18 cellular contexts compared by ENCODE assay signal in genomic region chr6:33716379-33716778, GRCh38. TPM values are rescaled to one million over a fixed set of nuclear protein-coding genes. Genes with fewer than 3 reads are reported as not detected.
DNase-seq lines count a peak whose midpoint lies in the region; ATAC-seq, FAIRE-seq and TF ChIP-seq lines count a peak whose summit lies in the region.
"Had no signal": no experiment of that assay in that cellular context is flagged by ENCODE, and none has a peak within 500 bp of the region (broad histone marks: within the 10 kb centered on the region; RNA-seq: fewer than 3 reads in every experiment).

No MANE protein-coding gene starts in this region.

- H3K4me1 ChIP-seq in K562 (replicated peaks in 1 of 2; ENCODE audit: control insufficient read depth in 2 of 2, insufficient read depth in 2 of 2, low read length in 2 of 2) (peaks cover 4% of the 10 kb centered on the region in 2 experiments; a peak in 4 of 5 replicates), mesendoderm (ENCODE audit: control insufficient read depth, low read depth, low read length) (no peaks in the 10 kb centered on the region), testis (peaks cover 7% of the 10 kb centered on the region)
- H3K4me1 ChIP-seq: parathyroid adenoma had no signal

- FAIRE-seq in K562 (lab: Jason Lieb, UNC), result no peak
- FAIRE-seq: D721Med had no signal

- H3K36me3 ChIP-seq in K562 (ENCODE audit: control insufficient read depth, insufficient read depth, low read length) (no peaks in the 10 kb centered on the region), mesendoderm (ENCODE audit: control insufficient read depth, insufficient read depth, low read length) (no peaks in the 10 kb centered on the region), testis (ENCODE audit: low read depth, missing control alignments) (no peaks in the 10 kb centered on the region)
- H3K36me3 ChIP-seq: HAP-1 had no signal

- no peak overlapping the region for H3K23ac ChIP-seq in mesendoderm (ENCODE audit: low read length)

- no peak overlapping the region for H3K4me3 ChIP-seq in K562
- H3K4me3 ChIP-seq in mesendoderm (ENCODE audit: low read length), result no peak overlapping the region
- H3K4me3 ChIP-seq in testis, result no peak overlapping the region
- H3K4me3 ChIP-seq: HAP-1, smooth muscle cell had no signal

- no peak overlapping the region for H4K5ac ChIP-seq in mesendoderm (ENCODE audit: low read length)

- H3K18ac ChIP-seq in mesendoderm (ENCODE audit: low read length), result no peak overlapping the region

- H3K9me3 ChIP-seq in K562 (replicated peaks; ENCODE audit: control insufficient read depth, insufficient read depth, low read depth, low read length) (no peaks in the 10 kb centered on the region), testis (no peaks in the 10 kb centered on the region)
- H3K9me3 ChIP-seq: HAP-1 had no signal

- H2BK15ac ChIP-seq in mesendoderm (replicated peaks; ENCODE audit: low read depth), result no peak overlapping the region

- H3K9ac ChIP-seq in K562 (ENCODE audit: insufficient read depth in 1 of 2, low read depth in 2 of 2, low read length in 2 of 2) (no peak overlapping the region), mesendoderm (ENCODE audit: low read length) (no peak overlapping the region)
- H3K9ac ChIP-seq: parathyroid adenoma had no signal

- 21% methylated on average over 6 of the region's 7 CpGs for WGBS in K562 (ENCODE audit: insufficient coverage, low coverage, missing lambda C conversion rate)
- no CpG with 5 or more reads among the region's 7 CpGs for WGBS in mesendoderm (ENCODE audit: extremely low coverage, insufficient coverage, low lambda C conversion rate)
- whole genome bisulfite sequencing in testis, 2 donors, result 91 to 92% methylated on average over 5 to 7 of the region's 7 CpGs

- no peak overlapping the region for H4K8ac ChIP-seq in mesendoderm (ENCODE audit: low read depth, low read length)

- no peaks in the 10 kb centered on the region for H3K9me1 ChIP-seq in K562 (ENCODE audit: control insufficient read depth, insufficient read depth, low read length)

- H3K4me2 ChIP-seq in K562 (ENCODE audit: insufficient read depth, low read length), result no peak overlapping the region
- no peak overlapping the region for H3K4me2 ChIP-seq in mesendoderm (ENCODE audit: low read length)
- H3K4me2 ChIP-seq: smooth muscle cell had no signal

- H3K27me3 ChIP-seq in K562 (ENCODE audit: control insufficient read depth in 2 of 2, insufficient read depth in 2 of 2, low read length in 2 of 2), result peaks cover 26 to 43% of the 10 kb centered on the region in 2 experiments
- no peaks in the 10 kb centered on the region for H3K27me3 ChIP-seq in mesendoderm (ENCODE audit: insufficient read depth, low read length, poor library complexity)
- H3K27me3 ChIP-seq in testis, result no peaks in the 10 kb centered on the region
- H3K27me3 ChIP-seq: foreskin keratinocyte had no signal

- no peaks in the 10 kb centered on the region for H3K79me2 ChIP-seq in K562 (ENCODE audit: control insufficient read depth, insufficient read depth, low read length)
- H3K79me2 ChIP-seq in mesendoderm (ENCODE audit: control insufficient read depth, insufficient read depth, low read length), result no peaks in the 10 kb centered on the region
- H3K79me2 ChIP-seq: parathyroid adenoma had no signal

- no peak overlapping the region for H2BK5ac ChIP-seq in mesendoderm (ENCODE audit: low read length)

- no peak overlapping the region for H3K27ac ChIP-seq in K562 (ENCODE audit: extremely low read depth, low read depth, low read length)
- H3K27ac ChIP-seq in mesendoderm (ENCODE audit: low read depth, low read length), result no peak overlapping the region
- H3K27ac ChIP-seq in testis, result no peak overlapping the region
- H3K27ac ChIP-seq: foreskin keratinocyte, parathyroid adenoma had no signal

- no peak overlapping the region for H3K56ac ChIP-seq in mesendoderm (ENCODE audit: low read length)

- H3K4ac ChIP-seq in mesendoderm (ENCODE audit: low read depth, low read length), result no peak overlapping the region

- TF ChIP-seq RAD21 in K562 (CRISPR knock-in tag; conservative IDR thresholded peaks at IDR 0.05 in 1 of 2, IDR thresholded peaks at IDR 0.05 in 1 of 2), result no peak

- in situ Hi-C loops in K562 (cut with MboI), result no loop called here

- CTCF ChIA-PET in K562 (lab: Yijun Ruan, JAX; ENCODE audit: low intra/inter-chr PET ratio), result no interaction called here

- H2BK120ac ChIP-seq in mesendoderm (ENCODE audit: low read depth, low read length), result no peak overlapping the region

- H2AK5ac ChIP-seq in mesendoderm (ENCODE audit: low read length), result no peak overlapping the region

- no peaks in the 10 kb centered on the region for H4K20me1 ChIP-seq in K562 (replicated peaks; ENCODE audit: control insufficient read depth, insufficient read depth, low read length)

- no peak for TF ChIP-seq POLR2A in K562 (conservative IDR thresholded peaks at IDR 0.05)
- no peak for TF ChIP-seq POLR2A in testis (IDR thresholded peaks at IDR 0.05)

- TF ChIP-seq EP300 in K562 (IDR thresholded peaks at IDR 0.05; ENCODE audit: low read length), result no peak

- no TSS peak for BruUV-seq in K562 (replicated peaks; lab: Mats Ljungman, UMichigan)

- ATAC-seq in K562 (no peak), HG02973 (IDR thresholded peaks at IDR 0.05; ENCODE audit: unreplicated experiment) (no peak), HG02642 (IDR thresholded peaks at IDR 0.05; ENCODE audit: poor library complexity, unreplicated experiment) (no peak), GM21723 (IDR thresholded peaks at IDR 0.05; ENCODE audit: unreplicated experiment) (no peak)
- ATAC-seq: Panc1 had no signal

- POLR2A ChIA-PET in K562 (lab: Yijun Ruan, JAX), result no interaction called here

- intact Hi-C loops in K562 (cut with micrococcal nuclease) (no loop called here), testis (cut with DNase I; ENCODE audit: low total_unique reads) (no loop called here)

- H2AFZ ChIP-seq in K562 (ENCODE audit: low read depth, low read length), result no peak overlapping the region
- H2AFZ ChIP-seq: parathyroid adenoma had no signal

- TF ChIP-seq CTCF in K562 (IDR thresholded peaks at IDR 0.05 in 2 of 3, conservative IDR thresholded peaks at IDR 0.05 in 1 of 3; ENCODE audit: insufficient read depth in 2 of 3, low read depth in 1 of 3, low read length in 3 of 3), result no peak
- TF ChIP-seq CTCF in testis (IDR thresholded peaks at IDR 0.05), result no peak

- DNase-seq in DMS153 treated with DMSO at 0.1 percent for 48 hours (lab: John Stamatoyannopoulos, UW; ENCODE audit: unreplicated experiment), result peak; percentile 37
- DNase-seq in NCI-H2029 (lab: John Stamatoyannopoulos, UW), result peak; percentile 96
- no peak for DNase-seq in K562 (ENCODE audit: extremely low read depth in 1 of 4, low spot score in 3 of 4)
- peak; percentile 69 for DNase-seq in mesendoderm
- no peak for DNase-seq in testis
- DNase-seq: activated naive CD4-positive, alpha-beta T cell treated with Interleukin-2 at 50 U/mL for 16 hours; effector CD8-positive, alpha-beta T cell; midbrain; NCI-H446 had no signal

- no peaks in the 10 kb centered on the region for H3K79me1 ChIP-seq in mesendoderm (ENCODE audit: low read length)

TF ChIP-seq in K562, 482 proteins besides CTCF, POLR2A, EP300 and RAD21 (continues in another document):
- TF ChIP-seq IRF2 (CRISPR knock-in tag; IDR thresholded peaks at IDR 0.05), result no peak
- no peak for TF ChIP-seq CCAR2 (IDR thresholded peaks at IDR 0.05; ENCODE audit: low read depth, low read length)
- TF ChIP-seq ZNF12 (CRISPR knock-in tag; IDR thresholded peaks at IDR 0.05), result no peak

RNA-seq across cellular contexts. Expression of gene UQCC2, which starts 4.9 kb away (rescaled TPM):
- total RNA-seq in K562 (2011; cell fraction: chromatin; rRNA removed; ENCODE audit: low replicate concordance), result 19.9 and 36.1 TPM in 2 replicates
- 29.5 and 31.9 TPM in 2 replicates for total RNA-seq in K562 (2011; cell fraction: nucleolus; rRNA removed)
- total RNA-seq in K562 (2011; cell fraction: nucleoplasm; rRNA removed), result 27.8 and 33.5 TPM in 2 replicates
- total RNA-seq in K562 (2014; rRNA removed) (63.3 and 92.9 TPM in 2 replicates), K562 (2014; rRNA removed; fragmentation: Illumina TruSeq; extraction: Trizol) (140 and 158 TPM in 2 replicates), K562 (2015; rRNA removed; fragmentation: Illumina TruSeq; extraction: Trizol) (113 and 133 TPM in 2 replicates), K562 (2021) (161 and 179 TPM in 2 replicates), testis (10 to 100 TPM; 18.1 to 36.2 TPM)
- polyA plus RNA-seq in K562 (2011; rRNA removed) (128 and 161 TPM in 2 replicates), K562 (2014; fragmentation: Illumina TruSeq; extraction: Trizol) (110 and 119 TPM in 2 replicates), K562 (2014; fragmentation: Nextera tagmentation; extraction: Ambion mirVana) (100 to 1,000 TPM; 832 to 927 TPM), K562 (2014; rRNA removed) (58.5 and 98.3 TPM in 2 replicates), testis (ENCODE audit: insufficient read depth, low read depth, low replicate concordance) (119 TPM)
- polyA plus RNA-seq in K562 (2011; cell fraction: cytosol; rRNA removed), result 49.2 and 81.5 TPM in 2 replicates
- polyA plus RNA-seq in K562 (2011; cell fraction: nucleus; rRNA removed), result 67.5 and 72.8 TPM in 2 replicates
- 166 and 322 TPM in 2 replicates for polyA plus RNA-seq in K562 (2012)
- 17.7 and 23.0 TPM in 2 replicates for polyA minus RNA-seq in K562 (2011; rRNA and poly(A)+ RNA removed)
- 19.1 and 24.0 TPM in 2 replicates for polyA minus RNA-seq in K562 (2011; cell fraction: cytosol; rRNA and poly(A)+ RNA removed)
- 17.8 and 17.9 TPM in 2 replicates for polyA minus RNA-seq in K562 (2011; cell fraction: nucleus; rRNA and poly(A)+ RNA removed)
- 90.1 TPM for polyA plus RNA-seq in mesendoderm (2013, experiment 1 of 2)
- polyA plus RNA-seq in mesendoderm (2013, experiment 2 of 2), result 91.4 TPM

RNA-seq across cellular contexts. Expression of gene IP6K3, which starts 30.3 kb away (rescaled TPM):
- not detected in 2 replicates for total RNA-seq in K562 (2011; cell fraction: chromatin; rRNA removed; ENCODE audit: low replicate concordance)
- not detected in 2 replicates for total RNA-seq in K562 (2011; cell fraction: nucleolus; rRNA removed)
- not detected in 2 replicates for total RNA-seq in K562 (2011; cell fraction: nucleoplasm; rRNA removed)
- total RNA-seq in K562 (2014; rRNA removed) (not detected in 2 replicates), K562 (2014; rRNA removed; fragmentation: Illumina TruSeq; extraction: Trizol) (not detected in 2 replicates), K562 (2015; rRNA removed; fragmentation: Illumina TruSeq; extraction: Trizol) (not detected in 2 replicates), K562 (2021) (not detected in 2 replicates), testis (under 1 TPM in 1 of 2 donors, not detected in 1; 0.16 TPM)
- polyA plus RNA-seq in K562 (2011; rRNA removed) (not detected in 2 replicates), K562 (2014; fragmentation: Illumina TruSeq; extraction: Trizol) (not detected in 2 replicates), K562 (2014; fragmentation: Nextera tagmentation; extraction: Ambion mirVana) (not detected), K562 (2014; rRNA removed) (not detected in 2 replicates), testis (ENCODE audit: insufficient read depth, low read depth, low replicate concordance) (0.15 TPM)
- polyA plus RNA-seq in K562 (2011; cell fraction: cytosol; rRNA removed), result not detected in 2 replicates
- polyA plus RNA-seq in K562 (2011; cell fraction: nucleus; rRNA removed), result not detected in 2 replicates
- polyA plus RNA-seq in K562 (2012), result not detected in 2 replicates
- polyA minus RNA-seq in K562 (2011; rRNA and poly(A)+ RNA removed), result not detected in 2 replicates
- polyA minus RNA-seq in K562 (2011; cell fraction: cytosol; rRNA and poly(A)+ RNA removed), result not detected in 2 replicates
- not detected in 2 replicates for polyA minus RNA-seq in K562 (2011; cell fraction: nucleus; rRNA and poly(A)+ RNA removed)
- 0.01 TPM for polyA plus RNA-seq in mesendoderm (2013, experiment 1 of 2)
- 0.04 TPM for polyA plus RNA-seq in mesendoderm (2013, experiment 2 of 2)
- total RNA-seq: foreskin keratinocyte had no signal
- polyA plus RNA-seq: foreskin keratinocyte had no signal

Comparison
In these comparisons a context has a peak if more than half of its experiments do, and no peak if none do; other contexts are left out.
1. DNase-seq: peak in DMS153 treated with DMSO at 0.1 percent for 48 hours (single experiment), NCI-H2029 (single experiment) and mesendoderm (single experiment); none in K562 (0 of 4) and testis (single experiment).